In the genomic region with DNA sequence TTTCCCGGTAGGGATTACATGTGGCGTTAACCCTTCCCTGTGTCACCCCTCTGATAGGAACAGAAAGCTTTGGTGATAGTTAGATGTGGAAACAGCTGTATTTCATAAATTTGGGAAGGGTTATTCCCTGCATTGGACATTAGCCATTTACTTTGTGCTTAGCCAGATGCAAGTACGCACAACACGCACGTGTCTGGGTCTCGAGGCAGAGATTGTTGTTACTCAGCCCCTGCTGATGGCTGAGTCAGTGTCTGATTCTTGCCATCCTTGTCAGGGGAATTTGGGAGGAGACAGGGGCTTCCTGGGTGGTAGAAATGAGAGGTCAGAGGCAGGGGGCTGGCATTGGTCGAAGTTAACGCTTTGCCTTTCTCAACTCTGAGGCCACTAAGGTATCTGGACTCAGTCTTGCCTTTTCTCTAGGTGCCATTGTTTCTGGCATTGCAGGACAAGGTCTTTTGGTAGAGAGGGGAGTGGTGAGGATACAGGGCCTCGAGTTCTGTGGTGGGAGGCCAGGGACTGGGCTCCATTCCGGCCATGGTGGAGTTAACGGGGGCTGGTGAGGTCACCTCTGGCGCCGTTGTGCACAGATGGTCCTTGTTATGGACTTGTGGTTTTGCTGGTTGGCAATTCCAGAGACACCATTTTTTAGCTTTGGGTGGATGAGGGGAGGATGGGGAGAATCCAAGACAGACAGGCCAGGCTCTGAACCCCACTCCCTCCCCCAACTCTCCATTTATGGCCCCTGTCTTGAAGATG, we compare ENCODE assay signal across 14 cellular contexts. TPM values are rescaled to one million over a fixed set of nuclear protein-coding genes. Genes with fewer than 3 reads are reported as not detected.
DNase-seq lines count a peak whose midpoint lies in the region; ATAC-seq, FAIRE-seq and TF ChIP-seq lines count a peak whose summit lies in the region.
"Had no signal": no experiment of that assay in that cellular context is flagged by ENCODE, and none has a peak within 500 bp of the region (broad histone marks: within the 10 kb centered on the region; RNA-seq: fewer than 3 reads in every experiment).

No MANE protein-coding gene starts in this region.

- H3K36me3 Mint-ChIP-seq in MCF 10A (ENCODE audit: insufficient read depth, unreplicated experiment): peaks cover 12% of the 10 kb centered on the region
- H3K36me3 Mint-ChIP-seq: natural killer cell treated with Interleukin-12 subunit alpha and Interleukin-12 subunit beta and Interleukin-15 and Interleukin-18, amount 100 ng/mL, for 72 hours had no signal

- no peaks in the 10 kb centered on the region for H3K36me3 ChIP-seq in breast epithelium
- peaks cover 0 to 51% of the 10 kb centered on the region in 2 donors for H3K36me3 ChIP-seq in gastroesophageal sphincter
- H3K36me3 ChIP-seq in pancreas: no peaks in the 10 kb centered on the region

- intact Hi-C loops in breast epithelium (cut with DNase I; ENCODE audit: low total_unique reads) (no loop called here), MCF 10A (cut with micrococcal nuclease) (no loop called here), pancreas (cut with DNase I) (no loop called here)

- peaks cover 7% of the 10 kb centered on the region for H3K9me3 Mint-ChIP-seq in MCF 10A (ENCODE audit: unreplicated experiment)
- H3K9me3 Mint-ChIP-seq: activated T-helper 2 cell treated with anti-CD3 and anti-CD28 coated beads, Interferon-gamma antibody, Interleukin-2, Interleukin-4, amounts not matched to agents 10 μg/mL and 5 μg/mL and 100 μg/mL, durations not matched to agents 14 hours and 24 hours and 36 hours; natural killer cell treated with Interleukin-12 subunit alpha and Interleukin-12 subunit beta and Interleukin-15 and Interleukin-18, amount 100 ng/mL, for 72 hours had no signal

- CTCF ChIA-PET in MCF 10A (lab: Yijun Ruan, JAX): interaction anchor here (0.7 to 2.1 kb wide), 3 partner anchors 14 to 1525 kb away, joined by 4 to 6 read pairs (median 5); no protein-coding TSS in a partner anchor

- no peaks in the 10 kb centered on the region for H3K27me3 Mint-ChIP-seq in MCF 10A (ENCODE audit: insufficient read depth, unreplicated experiment)

- TF ChIP-seq POLR2A in breast epithelium (IDR thresholded peaks at IDR 0.05): no peak
- TF ChIP-seq POLR2A in gastroesophageal sphincter (IDR thresholded peaks at IDR 0.05): no peak

- H3K4me1 ChIP-seq in breast epithelium (peaks cover 0 to 10% of the 10 kb centered on the region in 2 donors), gastroesophageal sphincter (peaks cover 0 to 69% (median 7%) of the 10 kb centered on the region in 3 donors), pancreas (no peaks in the 10 kb centered on the region)

- TF ChIP-seq EP300 in gastroesophageal sphincter (IDR thresholded peaks at IDR 0.05): no peak

- H3K27ac ChIP-seq in breast epithelium: peak overlapping the region; percentile 86 to 91
- H3K27ac ChIP-seq in gastroesophageal sphincter: peak overlapping the region in 3 of 4 donors; percentile 9 to 70 (median 59)
- H3K27ac ChIP-seq in pancreas: no peak overlapping the region

- TF ChIP-seq CTCF in breast epithelium (IDR thresholded peaks at IDR 0.05) (no peak), MCF 10A (IDR thresholded peaks at IDR 0.05; ENCODE audit: unreplicated experiment) (no peak), gastroesophageal sphincter (IDR thresholded peaks at IDR 0.05) (no peak), pancreas (IDR thresholded peaks at IDR 0.05) (no peak)

- BruUV-seq in MCF 10A (replicated peaks; lab: Mats Ljungman, UMichigan): no TSS peak

- WGBS in gastroesophageal sphincter (ENCODE audit: low coverage in 1 of 2), 2 donors: 48 to 74% methylated on average over 9 to 13 of the region's 13 CpGs
- WGBS in pancreas, 2 donors: 71 to 74% methylated on average over 13 of the region's 13 CpGs

- H3K4me3 Mint-ChIP-seq in MCF 10A (ENCODE audit: unreplicated experiment): no peak overlapping the region
- H3K4me3 Mint-ChIP-seq: natural killer cell treated with Interleukin-12 subunit alpha and Interleukin-12 subunit beta and Interleukin-15 and Interleukin-18, amount 100 ng/mL, for 72 hours had no signal

- ATAC-seq in gastroesophageal sphincter: peak; percentile 86
- peak in 3 of 4 donors; percentile 36 to 47 (median 44) for ATAC-seq in pancreas
- ATAC-seq in GM18498 (IDR thresholded peaks at IDR 0.05; ENCODE audit: unreplicated experiment): no peak
- ATAC-seq: natural killer cell treated with Interleukin-12 subunit alpha and Interleukin-12 subunit beta and Interleukin-15 and Interleukin-18, amount 100 ng/mL, for 72 hours had no signal

- H3K4me3 ChIP-seq in breast epithelium (peak overlapping the region in 1 of 3 donors; percentile 40), gastroesophageal sphincter (no peak overlapping the region), pancreas (no peak overlapping the region)

- H3K27me3 ChIP-seq in breast epithelium: no peaks in the 10 kb centered on the region
- peaks cover 22% of the 10 kb centered on the region for H3K27me3 ChIP-seq in gastroesophageal sphincter
- H3K27me3 ChIP-seq in pancreas: no peaks in the 10 kb centered on the region

- no peak overlapping the region for H3K27ac Mint-ChIP-seq in MCF 10A (ENCODE audit: low read depth, unreplicated experiment)
- H3K27ac Mint-ChIP-seq: activated T-helper 2 cell treated with anti-CD3 and anti-CD28 coated beads, Interferon-gamma antibody, Interleukin-2, Interleukin-4, amounts not matched to agents 10 μg/mL and 5 μg/mL and 100 μg/mL, durations not matched to agents 14 hours and 24 hours and 36 hours; natural killer cell treated with Interleukin-12 subunit alpha and Interleukin-12 subunit beta and Interleukin-15 and Interleukin-18, amount 100 ng/mL, for 72 hours had no signal

- no peak for DNase-seq in breast epithelium (ENCODE audit: low spot score in 2 of 2)
- DNase-seq in MCF 10A (ENCODE audit: unreplicated experiment): no peak
- no peak for DNase-seq in pancreas
- no peak for DNase-seq in stimulated activated naive CD4-positive, alpha-beta T cell (lab: John Stamatoyannopoulos, UW)
- DNase-seq in activated T-cell treated with anti-CD3 and anti-CD28 coated beads, Interleukin-2, amount 50 U/mL, for 48 hours: no peak
- DNase-seq in NCI-H2171 (lab: John Stamatoyannopoulos, UW): no peak
- DNase-seq: 8988T; activated CD4-positive, CD25-positive, alpha-beta regulatory T cell treated with anti-CD3 and anti-CD28 coated beads, Interleukin-2, amount 50 U/mL, for 72 hours; KG1; NCI-H446 had no signal

- POLR2A ChIA-PET in MCF 10A (lab: Yijun Ruan, JAX): interaction anchor here (1.0 kb wide), 1 partner anchor 47 kb away, joined by 4 read pairs; no protein-coding TSS in a partner anchor

- no peak for FAIRE-seq in pancreas (lab: Jason Lieb, UNC)

- H3K9me3 ChIP-seq in breast epithelium (no peaks in the 10 kb centered on the region), gastroesophageal sphincter (no peaks in the 10 kb centered on the region), pancreas (no peaks in the 10 kb centered on the region)

- H3K4me1 Mint-ChIP-seq in MCF 10A (ENCODE audit: insufficient read depth, unreplicated experiment): peaks cover 7% of the 10 kb centered on the region

RNA-seq across cellular contexts. Expression of a gene that starts 8.2 kb away (rescaled TPM):
- 1,000 to 10,000 TPM in 1 of 3 donors, 100 to 1,000 TPM in 2; 113 to 1,485 (median 459) TPM for total RNA-seq in breast epithelium
- 3.3 and 3.7 TPM in 2 replicates for total RNA-seq in MCF 10A (2022)
- total RNA-seq in gastroesophageal sphincter: 100 to 1,000 TPM; 155 to 309 (median 265) TPM
- total RNA-seq in pancreas: 100 to 1,000 TPM in 1 of 6 donors, 10 to 100 TPM in 4, 1 to 10 TPM in 1; 8.3 to 108 (median 28.0) TPM
- 1 to 10 TPM; 6.5 to 8.4 TPM for polyA plus RNA-seq in pancreas
- total RNA-seq: natural killer cell treated with Interleukin-12 subunit alpha and Interleukin-12 subunit beta and Interleukin-15 and Interleukin-18, amount 100 ng/mL, for 72 hours had no signal

RNA-seq across cellular contexts. Expression of a gene that starts 21.6 kb away (rescaled TPM):
- 10 to 100 TPM; 12.3 to 35.9 (median 24.3) TPM for total RNA-seq in breast epithelium
- 10.7 and 11.7 TPM in 2 replicates for total RNA-seq in MCF 10A (2022)
- total RNA-seq in gastroesophageal sphincter: 10 to 100 TPM in 3 of 4 donors, 1 to 10 TPM in 1; 8.0 to 27.1 (median 18.0) TPM
- 10 to 100 TPM in 1 of 6 donors, 1 to 10 TPM in 5; 3.3 to 12.8 (median 5.3) TPM for total RNA-seq in pancreas
- polyA plus RNA-seq in pancreas: 1 to 10 TPM; 1.7 to 4.4 TPM

Comparison
In these comparisons a context has a peak if more than half of its experiments do, and no peak if none do; other contexts are left out.
1. H3K27ac ChIP-seq: peak in breast epithelium (2 of 2) and gastroesophageal sphincter (3 of 4); none in pancreas (0 of 4).